Comparison of ENCODE assay signal across 21 cellular contexts in genomic region chr5:110815916-110816605, GRCh38.
A peak's percentile ranks its signal among the peaks of the same experiment; 100 is the strongest.
DNase-seq lines count a peak whose midpoint lies in the region; ATAC-seq and TF ChIP-seq lines count a peak whose summit lies in the region.
"Had no signal": no experiment of that assay in that cellular context is flagged by ENCODE, and none has a peak within 500 bp of the region (broad histone marks: within the 10 kb centered on the region; RNA-seq: fewer than 3 reads in every experiment).

No MANE protein-coding gene starts in this region.

- POLR2A ChIA-PET in activated CD4-positive, alpha-beta T cell treated with anti-CD3 and anti-CD28 coated beads, Interleukin-2, amount 10 ng/mL, durations not matched to agents 7 days and 5 days (lab: Charles Lee) = no interaction called here

- CTCF ChIA-PET in Calu3 (lab: Charles Lee) = interaction anchor here (0.6 to 1.4 kb wide), 2 partner anchors 11 to 243 kb away, joined by 3 to 4 read pairs; no protein-coding TSS in a partner anchor
- CTCF ChIA-PET in activated CD4-positive, alpha-beta T cell treated with anti-CD3 and anti-CD28 coated beads, Interleukin-2, amount 10 ng/mL, durations not matched to agents 7 days and 5 days (lab: Charles Lee) = no interaction called here

- no peaks in the 10 kb centered on the region for H3K27me3 Mint-ChIP-seq in Calu3 (ENCODE audit: unreplicated experiment)
- peaks cover 2% of the 10 kb centered on the region for H3K27me3 Mint-ChIP-seq in activated CD4-positive, alpha-beta T cell treated with anti-CD3 and anti-CD28 coated beads, Interleukin-2, amount 10 ng/mL, durations not matched to agents 7 days and 5 days
- H3K27me3 Mint-ChIP-seq: activated CD4-positive, alpha-beta memory T cell treated with anti-CD3 and anti-CD28 coated beads, Interleukin-2, amount 10 ng/mL, durations not matched to agents 7 days and 5 days; activated T-cell treated with anti-CD3 and anti-CD28 coated beads, Interleukin-2, amount 50 U/mL, for 24 hours had no signal

- BruUV-seq in Calu3 (replicated peaks; lab: Mats Ljungman, UMichigan) = no TSS peak

- H3K4me3 Mint-ChIP-seq in Calu3 (ENCODE audit: low read depth, unreplicated experiment) = no peak overlapping the region
- H3K4me3 Mint-ChIP-seq in activated CD4-positive, alpha-beta T cell treated with anti-CD3 and anti-CD28 coated beads, Interleukin-2, amount 10 ng/mL, durations not matched to agents 7 days and 5 days = no peak overlapping the region
- H3K4me3 Mint-ChIP-seq: activated CD4-positive, alpha-beta memory T cell treated with anti-CD3 and anti-CD28 coated beads, Interleukin-2, amount 10 ng/mL, durations not matched to agents 7 days and 5 days; activated naive CD4-positive, alpha-beta T cell treated with anti-CD3 and anti-CD28 coated beads, Interleukin-2, amount 50 U/mL, for 24 hours; activated T-cell treated with anti-CD3 and anti-CD28 coated beads, Interleukin-2, amount 50 U/mL, for 24 hours; CD8-positive, alpha-beta T cell had no signal

- DNase-seq in Calu3 = no peak
- DNase-seq in M059J (ENCODE audit: low read depth) = peak; percentile 4
- DNase-seq in astrocyte of the hippocampus (ENCODE audit: low read depth, low spot score) = peak; percentile 9
- peak; percentile 59 for DNase-seq in iris pigment epithelial cell (ENCODE audit: low read depth)
- no peak for DNase-seq in stimulated activated CD4-positive, alpha-beta T cell treated with anti-CD3 and anti-CD28 coated beads, Interleukin-2, amount 100 ng/mL, for 48 hours
- DNase-seq in activated CD4-positive, alpha-beta T cell treated with anti-CD3 and anti-CD28 coated beads, Interleukin-2, amount 10 ng/mL, durations not matched to agents 7 days and 5 days = no peak
- DNase-seq in NCI-H69 (lab: John Stamatoyannopoulos, UW) = no peak
- DNase-seq: activated CD4-positive, alpha-beta memory T cell treated with anti-CD3 and anti-CD28 coated beads, Interleukin-2, amount 10 ng/mL, durations not matched to agents 7 days and 5 days; activated T-cell treated with anti-CD3 and anti-CD28 coated beads, Interleukin-2, amount 50 U/mL, for 24 hours; CD8-positive, alpha-beta T cell; dorsolateral prefrontal cortex; erythroblast; H7; KG1; NCI-H1417; NK-92 treated with Interleukin-12 subunit alpha and Interleukin-12 subunit beta, amount 100 ng/mL, for 24 hours; ovary; stimulated activated CD4-positive, alpha-beta T cell treated with anti-CD3 and anti-CD28 coated beads, Interleukin-2, amount 100 ng/mL, for 24 hours; upper lobe of left lung had no signal

- peaks cover 6% of the 10 kb centered on the region for H3K9me3 Mint-ChIP-seq in Calu3 (ENCODE audit: low read depth, unreplicated experiment)
- peaks cover 5% of the 10 kb centered on the region for H3K9me3 Mint-ChIP-seq in activated CD4-positive, alpha-beta T cell treated with anti-CD3 and anti-CD28 coated beads, Interleukin-2, amount 10 ng/mL, durations not matched to agents 7 days and 5 days
- H3K9me3 Mint-ChIP-seq: CD8-positive, alpha-beta T cell had no signal

- intact Hi-C loops in Calu3 (cut with micrococcal nuclease; ENCODE audit: unreplicated experiment) = no loop called here

- peak overlapping the region; percentile 40 for H3K27ac Mint-ChIP-seq in Calu3 (ENCODE audit: unreplicated experiment)
- H3K27ac Mint-ChIP-seq in activated CD4-positive, alpha-beta T cell treated with anti-CD3 and anti-CD28 coated beads, Interleukin-2, amount 10 ng/mL, durations not matched to agents 7 days and 5 days = no peak overlapping the region
- H3K27ac Mint-ChIP-seq: activated CD4-positive, alpha-beta memory T cell treated with anti-CD3 and anti-CD28 coated beads, Interleukin-2, amount 10 ng/mL, durations not matched to agents 7 days and 5 days; activated naive CD4-positive, alpha-beta T cell treated with anti-CD3 and anti-CD28 coated beads, Interleukin-2, amount 50 U/mL, for 24 hours; activated T-cell treated with anti-CD3 and anti-CD28 coated beads, Interleukin-2, amount 50 U/mL, for 24 hours; CD8-positive, alpha-beta T cell had no signal

- no peak for ATAC-seq in GM21526 (IDR thresholded peaks at IDR 0.05; ENCODE audit: low FRiP score, unreplicated experiment)
- ATAC-seq: CD8-positive, alpha-beta T cell had no signal

- no peaks in the 10 kb centered on the region for H3K36me3 Mint-ChIP-seq in Calu3 (ENCODE audit: insufficient read depth, unreplicated experiment)
- H3K36me3 Mint-ChIP-seq in activated CD4-positive, alpha-beta T cell treated with anti-CD3 and anti-CD28 coated beads, Interleukin-2, amount 10 ng/mL, durations not matched to agents 7 days and 5 days (ENCODE audit: low read depth) = no peaks in the 10 kb centered on the region
- H3K36me3 Mint-ChIP-seq: activated naive CD4-positive, alpha-beta T cell treated with anti-CD3 and anti-CD28 coated beads, Interleukin-2, amount 50 U/mL, for 24 hours; CD8-positive, alpha-beta T cell had no signal

- H3K4me1 Mint-ChIP-seq in Calu3 (ENCODE audit: low read depth, unreplicated experiment) = peaks cover 30% of the 10 kb centered on the region
- H3K4me1 Mint-ChIP-seq in activated CD4-positive, alpha-beta T cell treated with anti-CD3 and anti-CD28 coated beads, Interleukin-2, amount 10 ng/mL, durations not matched to agents 7 days and 5 days = no peaks in the 10 kb centered on the region
- H3K4me1 Mint-ChIP-seq: activated CD4-positive, alpha-beta memory T cell treated with anti-CD3 and anti-CD28 coated beads, Interleukin-2, amount 10 ng/mL, durations not matched to agents 7 days and 5 days; activated naive CD4-positive, alpha-beta T cell treated with anti-CD3 and anti-CD28 coated beads, Interleukin-2, amount 50 U/mL, for 24 hours had no signal

- TF ChIP-seq CTCF in Calu3 (IDR thresholded peaks at IDR 0.05; ENCODE audit: unreplicated experiment) = no peak

Comparison
In these comparisons a context has a peak if more than half of its experiments do, and no peak if none do; other contexts are left out.
1. DNase-seq: peak in M059J (single experiment), astrocyte of the hippocampus (single experiment) and iris pigment epithelial cell (single experiment); none in Calu3 (single experiment), stimulated activated CD4-positive, alpha-beta T cell treated with anti-CD3 and anti-CD28 coated beads, Interleukin-2, amount 100 ng/mL, for 48 hours (0 of 2), activated CD4-positive, alpha-beta T cell treated with anti-CD3 and anti-CD28 coated beads, Interleukin-2, amount 10 ng/mL, durations not matched to agents 7 days and 5 days (single experiment) and NCI-H69 (single experiment).